In the genomic region with DNA sequence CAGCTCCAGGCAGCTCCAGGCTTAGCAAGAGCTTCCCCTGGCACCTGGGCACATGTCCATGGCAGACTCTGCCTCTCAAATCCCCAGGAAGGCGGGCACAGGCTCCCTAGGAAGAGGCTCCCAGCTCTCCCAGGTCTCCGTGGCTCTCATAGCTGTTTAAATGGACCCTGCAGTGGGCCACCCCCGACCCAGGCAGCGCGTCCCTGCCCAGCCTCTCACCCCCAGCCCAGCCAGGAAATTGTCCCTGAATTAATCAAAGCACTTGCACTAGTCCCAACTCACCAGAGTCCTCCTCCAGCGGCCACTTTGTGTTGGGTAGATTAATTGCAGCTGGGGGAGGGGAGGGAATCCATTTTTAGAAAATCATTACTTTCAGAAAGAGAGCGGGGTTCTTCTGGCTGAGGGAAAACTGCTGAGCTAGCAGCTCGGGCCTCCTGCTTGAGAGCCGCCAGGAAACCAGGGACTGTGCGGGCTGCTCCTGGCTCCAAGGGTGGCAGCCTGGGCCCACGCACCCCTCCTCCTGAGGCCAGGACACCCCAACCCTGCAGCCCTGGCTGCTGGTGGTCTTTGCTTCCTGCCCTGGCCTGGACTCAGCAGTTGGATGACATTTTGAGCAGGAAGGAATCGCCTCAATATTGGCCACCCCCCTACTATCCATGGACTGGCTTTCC, we compare ENCODE assay signal across 21 cellular contexts. TPM values are rescaled to one million over a fixed set of nuclear protein-coding genes. Genes with fewer than 3 reads are reported as not detected.
DNase-seq lines count a peak whose midpoint lies in the region; ATAC-seq and TF ChIP-seq lines count a peak whose summit lies in the region.
"Had no signal": no experiment of that assay in that cellular context is flagged by ENCODE, and none has a peak within 500 bp of the region (broad histone marks: within the 10 kb centered on the region; RNA-seq: fewer than 3 reads in every experiment).

No MANE protein-coding gene starts in this region.

- peaks cover 0 to 2% (median 0%) of the 10 kb centered on the region in 5 experiments for H3K9me3 Mint-ChIP-seq in brain
- H3K9me3 Mint-ChIP-seq: CD8-positive, alpha-beta memory T cell; naive thymus-derived CD8-positive, alpha-beta T cell had no signal

- no peaks in the 10 kb centered on the region for H3K9me3 ChIP-seq in cardiac muscle cell (ENCODE audit: low read depth)
- no peaks in the 10 kb centered on the region for H3K9me3 ChIP-seq in thoracic aorta
- H3K9me3 ChIP-seq: gastrocnemius medialis, stomach had no signal

- H3K27ac Mint-ChIP-seq in brain: peak overlapping the region in 4 of 5 experiments; percentile 48 to 92 (median 72)

- TF ChIP-seq CTCF in cardiac muscle cell (IDR thresholded peaks at IDR 0.05; ENCODE audit: low read depth, low read length) (no peak), brain (conservative IDR thresholded peaks at IDR 0.05) (no peak), thoracic aorta (IDR thresholded peaks at IDR 0.05) (no peak)

- peaks cover 3% of the 10 kb centered on the region for H3K27me3 Mint-ChIP-seq in brain
- H3K27me3 Mint-ChIP-seq: CD8-positive, alpha-beta memory T cell had no signal

- DNase-seq in cardiac muscle cell (ENCODE audit: low read depth in 1 of 2, low spot score in 1 of 2) (peak in 1 of 2 donors; percentile 74), Right ventricle myocardium inferior (ENCODE audit: missing footprints) (no peak), mesenteric fat pad (ENCODE audit: low spot score) (peak; percentile 84), thoracic aorta (ENCODE audit: low spot score) (no peak), iPS-NIHi11 (ENCODE audit: low spot score) (no peak), globus pallidus (ENCODE audit: low spot score) (no peak)
- no peak for DNase-seq in central memory CD4-positive, alpha-beta T cell
- DNase-seq: activated CD4-positive, CD25-positive, alpha-beta regulatory T cell treated with anti-CD3 and anti-CD28 coated beads, Interleukin-2, amount 50 U/mL, for 72 hours; activated gamma-delta T cell treated with Interleukin-2 at 50 U/mL for 16 hours; dermis blood vessel endothelial cell; DND-41; erythroblast; gastrocnemius medialis; naive thymus-derived CD8-positive, alpha-beta T cell; NCI-H510A; SIG-M5; stimulated activated CD4-positive, alpha-beta T cell treated with anti-CD3 and anti-CD28 coated beads, Interleukin-1b, Interleukin-23, amount 100 ng/mL, for 48 hours; stomach had no signal

- ATAC-seq in Right ventricle myocardium inferior (no peak), thoracic aorta (ENCODE audit: insufficient number of reproducible peaks, low FRiP score, low read depth) (no peak)
- ATAC-seq: gastrocnemius medialis; naive thymus-derived CD8-positive, alpha-beta T cell had no signal

- no peaks in the 10 kb centered on the region for H3K27me3 ChIP-seq in cardiac muscle cell
- H3K27me3 ChIP-seq in thoracic aorta (replicated peaks; ENCODE audit: insufficient read depth): no peaks in the 10 kb centered on the region
- H3K27me3 ChIP-seq: gastrocnemius medialis, stomach had no signal

- peak overlapping the region in 1 of 5 experiments; percentile 1 for H3K4me3 Mint-ChIP-seq in brain
- H3K4me3 Mint-ChIP-seq: CD8-positive, alpha-beta memory T cell; naive thymus-derived CD8-positive, alpha-beta T cell had no signal

- H3K4me1 Mint-ChIP-seq in brain: peaks cover 34% of the 10 kb centered on the region

- H3K4me1 ChIP-seq in cardiac muscle cell (ENCODE audit: low read depth) (peaks cover 24% of the 10 kb centered on the region), thoracic aorta (ENCODE audit: control insufficient read depth in 1 of 2, low read depth in 2 of 2) (peaks cover 15 to 38% of the 10 kb centered on the region in 2 donors)
- H3K4me1 ChIP-seq: gastrocnemius medialis had no signal

- H3K27ac ChIP-seq in cardiac muscle cell (peak overlapping the region; percentile 93), thoracic aorta (peak overlapping the region; percentile 14 to 22)
- H3K27ac ChIP-seq: gastrocnemius medialis, stomach had no signal

- intact Hi-C loops in Right ventricle myocardium inferior (cut with DNase I): no loop called here

- H3K36me3 ChIP-seq in cardiac muscle cell (no peaks in the 10 kb centered on the region), thoracic aorta (no peaks in the 10 kb centered on the region)
- H3K36me3 ChIP-seq: gastrocnemius medialis had no signal

- H3K4me3 ChIP-seq in cardiac muscle cell: no peak overlapping the region
- H3K4me3 ChIP-seq in thoracic aorta: no peak overlapping the region
- H3K4me3 ChIP-seq: gastrocnemius medialis, lung, stomach had no signal

- H3K36me3 Mint-ChIP-seq in brain: peaks cover 3% of the 10 kb centered on the region
- H3K36me3 Mint-ChIP-seq: naive thymus-derived CD8-positive, alpha-beta T cell had no signal

RNA-seq across cellular contexts. Expression of a gene that starts 36.0 kb away (rescaled TPM):
- total RNA-seq in cardiac muscle cell (93.1 and 129 TPM in 2 replicates), Right ventricle myocardium inferior (12.0 TPM), mesenteric fat pad (56.2 TPM), thoracic aorta (100 to 1,000 TPM in 1 of 2 donors, 10 to 100 TPM in 1; 80.8 to 107 TPM)
- polyA plus RNA-seq in cardiac muscle cell (60.1 and 80.8 TPM in 2 replicates), brain (ENCODE audit: insufficient read depth, low read depth, low replicate concordance) (8.0 TPM)
